In the genomic region with DNA sequence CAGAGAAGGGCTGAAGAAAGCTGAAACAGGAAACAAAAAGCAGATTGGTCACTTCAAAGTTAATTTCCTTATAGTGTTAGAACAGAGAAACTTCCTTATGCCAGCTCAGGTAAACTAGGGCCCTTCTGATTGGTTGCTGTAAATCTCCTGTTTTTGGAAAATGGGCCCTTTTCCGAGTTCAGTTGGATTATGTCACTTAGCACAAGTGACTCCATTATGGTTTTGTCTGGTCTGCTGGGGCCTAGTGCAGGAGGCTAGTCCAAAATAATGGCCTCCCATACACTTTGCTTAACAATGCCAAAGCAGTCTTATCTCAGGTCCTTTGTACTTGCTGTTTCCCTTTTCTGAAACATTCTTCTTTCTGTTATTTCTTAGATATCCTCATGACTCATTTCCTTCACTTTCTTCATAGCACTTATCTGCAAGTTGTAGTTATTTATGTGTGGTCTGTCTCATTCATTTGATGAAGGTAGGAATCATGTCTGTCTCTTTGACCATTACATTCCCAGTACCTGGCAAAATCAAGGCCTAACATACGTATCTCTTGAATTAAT, we compare ENCODE assay signal across 16 cellular contexts. TPM values are rescaled to one million over a fixed set of nuclear protein-coding genes. Genes with fewer than 3 reads are reported as not detected.
DNase-seq lines count a peak whose midpoint lies in the region; ATAC-seq, FAIRE-seq and TF ChIP-seq lines count a peak whose summit lies in the region.
"Had no signal": no experiment of that assay in that cellular context is flagged by ENCODE, and none has a peak within 500 bp of the region (broad histone marks: within the 10 kb centered on the region; RNA-seq: fewer than 3 reads in every experiment).

No MANE protein-coding gene starts in this region.

- CTCF ChIA-PET in endothelial cell of umbilical vein (lab: Charles Lee): no interaction called here
- CTCF ChIA-PET in CD4-positive, alpha-beta T cell (lab: Charles Lee): no interaction called here

- H3K4me1 Mint-ChIP-seq in stimulated activated naive CD8-positive, alpha-beta T cell treated with anti-CD3 and anti-CD28 coated beads, Interleukin-15, amount 100 ng/mL, for 72 hours: peaks cover 8% of the 10 kb centered on the region
- peaks cover 8% of the 10 kb centered on the region for H3K4me1 Mint-ChIP-seq in activated T-helper 1 cell treated with anti-CD3 and anti-CD28 coated beads, Interleukin-12 subunit alpha, Interleukin-12 subunit beta, Interleukin-2, Interleukin-4 antibody, amounts not matched to agents 30 ng/mL and 10 ng/mL and 1 ng/mL, durations not matched to agents 14 hours and 24 hours and 36 hours (ENCODE audit: low read depth)
- peaks cover 5% of the 10 kb centered on the region for H3K4me1 Mint-ChIP-seq in CD4-positive, alpha-beta T cell (ENCODE audit: low read depth)

- H3K27me3 Mint-ChIP-seq in stimulated activated naive CD8-positive, alpha-beta T cell treated with anti-CD3 and anti-CD28 coated beads, Interleukin-15, amount 100 ng/mL, for 72 hours: no peaks in the 10 kb centered on the region
- H3K27me3 Mint-ChIP-seq in activated T-helper 1 cell treated with anti-CD3 and anti-CD28 coated beads, Interleukin-12 subunit alpha, Interleukin-12 subunit beta, Interleukin-2, Interleukin-4 antibody, amounts not matched to agents 30 ng/mL and 10 ng/mL and 1 ng/mL, durations not matched to agents 14 hours and 24 hours and 36 hours (ENCODE audit: insufficient read depth): peaks cover 4% of the 10 kb centered on the region
- peaks cover 3% of the 10 kb centered on the region for H3K27me3 Mint-ChIP-seq in CD4-positive, alpha-beta T cell
- H3K27me3 Mint-ChIP-seq: dendritic cell treated with granulocyte-macrophage colony-stimulating factor and Interleukin-4, amounts not matched to agents 40 ng/mL and 50 ng/mL, for 4 days had no signal

- H3K9ac ChIP-seq in endothelial cell of umbilical vein (replicated peaks; ENCODE audit: extremely low read depth, insufficient read depth, low read length): peak overlapping the region; percentile 17

- H2AFZ ChIP-seq in endothelial cell of umbilical vein (ENCODE audit: low read depth, low read length): peak overlapping the region; percentile 22

- peak overlapping the region; percentile 7 for H3K4me2 ChIP-seq in endothelial cell of umbilical vein (ENCODE audit: insufficient read depth, low read length)

- no peaks in the 10 kb centered on the region for H3K36me3 ChIP-seq in endothelial cell of umbilical vein (ENCODE audit: control insufficient read depth in 2 of 2, extremely low read depth in 1 of 2, insufficient read depth in 2 of 2, low read length in 2 of 2)
- H3K36me3 ChIP-seq: pancreas, tibial artery had no signal

- H3K9me3 Mint-ChIP-seq in stimulated activated naive CD8-positive, alpha-beta T cell treated with anti-CD3 and anti-CD28 coated beads, Interleukin-15, amount 100 ng/mL, for 72 hours: no peaks in the 10 kb centered on the region
- no peaks in the 10 kb centered on the region for H3K9me3 Mint-ChIP-seq in activated T-helper 1 cell treated with anti-CD3 and anti-CD28 coated beads, Interleukin-12 subunit alpha, Interleukin-12 subunit beta, Interleukin-2, Interleukin-4 antibody, amounts not matched to agents 30 ng/mL and 10 ng/mL and 1 ng/mL, durations not matched to agents 14 hours and 24 hours and 36 hours
- H3K9me3 Mint-ChIP-seq in CD4-positive, alpha-beta T cell: no peaks in the 10 kb centered on the region
- H3K9me3 Mint-ChIP-seq: activated naive CD8-positive, alpha-beta T cell treated with anti-CD3 and anti-CD28 coated beads, Interleukin-2, amount 10 ng/mL, durations not matched to agents 7 days and 5 days; dendritic cell treated with granulocyte-macrophage colony-stimulating factor and Interleukin-4, amounts not matched to agents 40 ng/mL and 50 ng/mL, for 4 days had no signal

- TF ChIP-seq CTCF in endothelial cell of umbilical vein (IDR thresholded peaks at IDR 0.05; ENCODE audit: extremely low read depth in 1 of 2, insufficient read depth in 1 of 2, low read depth in 1 of 2, low read length in 2 of 2): no peak
- TF ChIP-seq CTCF in CD4-positive, alpha-beta T cell (IDR thresholded peaks at IDR 0.05): no peak

- intact Hi-C loops in endothelial cell of umbilical vein (cut with micrococcal nuclease): no loop called here
- intact Hi-C loops in activated T-helper 1 cell treated with anti-CD3 and anti-CD28 coated beads, Interleukin-12 subunit alpha, Interleukin-12 subunit beta, Interleukin-2, Interleukin-4 antibody, amounts not matched to agents 30 ng/mL and 10 ng/mL and 1 ng/mL, durations not matched to agents 14 hours and 24 hours and 36 hours (cut with micrococcal nuclease): loop anchor here (2.0 kb wide), 1 partner anchor 26 kb away; no protein-coding TSS in a partner anchor
- intact Hi-C loops in CD4-positive, alpha-beta T cell (cut with DNase I, micrococcal nuclease): no loop called here

- no peak overlapping the region for H3K4me3 ChIP-seq in endothelial cell of umbilical vein (replicated peaks in 1 of 3; ENCODE audit: insufficient read depth in 1 of 3, low read depth in 1 of 3, low read length in 3 of 3)
- H3K4me3 ChIP-seq: pancreas, tibial artery had no signal

- no peaks in the 10 kb centered on the region for H3K9me1 ChIP-seq in endothelial cell of umbilical vein (replicated peaks; ENCODE audit: control insufficient read depth, extremely low read depth, insufficient read depth, low read length)

- no peaks in the 10 kb centered on the region for H3K9me3 ChIP-seq in endothelial cell of umbilical vein (replicated peaks; ENCODE audit: control insufficient read depth, insufficient read depth, low read length)
- no peaks in the 10 kb centered on the region for H3K9me3 ChIP-seq in CD4-positive, alpha-beta T cell (ENCODE audit: control insufficient read depth, low read length)
- H3K9me3 ChIP-seq: pancreas, tibial artery had no signal

- H3K36me3 Mint-ChIP-seq in activated T-helper 1 cell treated with anti-CD3 and anti-CD28 coated beads, Interleukin-12 subunit alpha, Interleukin-12 subunit beta, Interleukin-2, Interleukin-4 antibody, amounts not matched to agents 30 ng/mL and 10 ng/mL and 1 ng/mL, durations not matched to agents 14 hours and 24 hours and 36 hours (ENCODE audit: low read depth): no peaks in the 10 kb centered on the region
- H3K36me3 Mint-ChIP-seq in CD4-positive, alpha-beta T cell (ENCODE audit: low read depth): no peaks in the 10 kb centered on the region
- H3K36me3 Mint-ChIP-seq: activated naive CD8-positive, alpha-beta T cell treated with anti-CD3 and anti-CD28 coated beads, Interleukin-2, amount 10 ng/mL, durations not matched to agents 7 days and 5 days had no signal

- no peaks in the 10 kb centered on the region for H3K27me3 ChIP-seq in endothelial cell of umbilical vein (ENCODE audit: control insufficient read depth in 2 of 2, insufficient read depth in 2 of 2, low read length in 2 of 2)
- H3K27me3 ChIP-seq in CD4-positive, alpha-beta T cell (ENCODE audit: control insufficient read depth, insufficient read depth, low read length): no peaks in the 10 kb centered on the region
- H3K27me3 ChIP-seq: pancreas, tibial artery had no signal

- H4K20me1 ChIP-seq in endothelial cell of umbilical vein (replicated peaks; ENCODE audit: control insufficient read depth, extremely low read depth, insufficient read depth, low read length): no peaks in the 10 kb centered on the region

- no peak for TF ChIP-seq POLR2A in endothelial cell of umbilical vein (IDR thresholded peaks at IDR 0.05; ENCODE audit: low read depth, low read length)

- no peak overlapping the region for H3K27ac Mint-ChIP-seq in stimulated activated naive CD8-positive, alpha-beta T cell treated with anti-CD3 and anti-CD28 coated beads, Interleukin-15, amount 100 ng/mL, for 72 hours
- no peak overlapping the region for H3K27ac Mint-ChIP-seq in activated T-helper 1 cell treated with anti-CD3 and anti-CD28 coated beads, Interleukin-12 subunit alpha, Interleukin-12 subunit beta, Interleukin-2, Interleukin-4 antibody, amounts not matched to agents 30 ng/mL and 10 ng/mL and 1 ng/mL, durations not matched to agents 14 hours and 24 hours and 36 hours
- no peak overlapping the region for H3K27ac Mint-ChIP-seq in CD4-positive, alpha-beta T cell
- H3K27ac Mint-ChIP-seq: activated naive CD8-positive, alpha-beta T cell treated with anti-CD3 and anti-CD28 coated beads, Interleukin-2, amount 10 ng/mL, durations not matched to agents 7 days and 5 days; dendritic cell treated with granulocyte-macrophage colony-stimulating factor and Interleukin-4, amounts not matched to agents 40 ng/mL and 50 ng/mL, for 4 days had no signal

- BruUV-seq in endothelial cell of umbilical vein (replicated peaks; lab: Mats Ljungman, UMichigan): no TSS peak

- no peak overlapping the region for H3K4me3 Mint-ChIP-seq in stimulated activated naive CD8-positive, alpha-beta T cell treated with anti-CD3 and anti-CD28 coated beads, Interleukin-15, amount 100 ng/mL, for 72 hours
- no peak overlapping the region for H3K4me3 Mint-ChIP-seq in activated T-helper 1 cell treated with anti-CD3 and anti-CD28 coated beads, Interleukin-12 subunit alpha, Interleukin-12 subunit beta, Interleukin-2, Interleukin-4 antibody, amounts not matched to agents 30 ng/mL and 10 ng/mL and 1 ng/mL, durations not matched to agents 14 hours and 24 hours and 36 hours
- H3K4me3 Mint-ChIP-seq in CD4-positive, alpha-beta T cell: no peak overlapping the region
- H3K4me3 Mint-ChIP-seq: activated naive CD8-positive, alpha-beta T cell treated with anti-CD3 and anti-CD28 coated beads, Interleukin-2, amount 10 ng/mL, durations not matched to agents 7 days and 5 days; dendritic cell treated with granulocyte-macrophage colony-stimulating factor and Interleukin-4, amounts not matched to agents 40 ng/mL and 50 ng/mL, for 4 days had no signal

- DNase-seq in stimulated activated naive CD8-positive, alpha-beta T cell treated with anti-CD3 and anti-CD28 coated beads, Interleukin-15, Interleukin-2, amounts not matched to agents 100 U/mL and 50 U/mL, for 24 hours: no peak
- no peak for DNase-seq in stimulated activated naive CD8-positive, alpha-beta T cell treated with anti-CD3 and anti-CD28 coated beads, Interleukin-15, amount 100 ng/mL, for 72 hours
- peak; percentile 85 for DNase-seq in endothelial cell of umbilical vein (ENCODE audit: low read depth, low spot score)
- DNase-seq in DMS114 treated with DMSO at 0.1 percent for 48 hours (lab: John Stamatoyannopoulos, UW; ENCODE audit: unreplicated experiment): no peak
- no peak for DNase-seq in activated T-helper 1 cell treated with anti-CD3 and anti-CD28 coated beads, Interleukin-12 subunit alpha, Interleukin-12 subunit beta, Interleukin-2, Interleukin-4 antibody, amounts not matched to agents 30 ng/mL and 10 ng/mL and 1 ng/mL, durations not matched to agents 14 hours and 24 hours and 36 hours (ENCODE audit: low spot score)
- no peak for DNase-seq in CD4-positive, alpha-beta T cell
- DNase-seq in NCI-H446 treated with DMSO at 0.1 percent for 48 hours (lab: John Stamatoyannopoulos, UW): no peak
- DNase-seq: activated naive CD8-positive, alpha-beta T cell treated with anti-CD3 and anti-CD28 coated beads, Interleukin-2, amount 10 ng/mL, durations not matched to agents 7 days and 5 days; NCI-H1694 treated with DMSO at 0.1 percent for 48 hours; NCI-H69; pancreas; stimulated activated CD4-positive, alpha-beta T cell treated with anti-CD3 and anti-CD28 coated beads, Interleukin-15, amount 100 ng/mL, for 24 hours; tibial artery had no signal

- peak; percentile 23 for ATAC-seq in stimulated activated naive CD8-positive, alpha-beta T cell treated with anti-CD3 and anti-CD28 coated beads, Interleukin-15, Interleukin-2, amounts not matched to agents 100 U/mL and 50 U/mL, for 24 hours
- no peak for ATAC-seq in stimulated activated naive CD8-positive, alpha-beta T cell treated with anti-CD3 and anti-CD28 coated beads, Interleukin-15, amount 100 ng/mL, for 72 hours
- ATAC-seq in SK-N-SH treated with all-trans-retinoic acid at 6 μM for 48 hours: no peak
- no peak for ATAC-seq in CD4-positive, alpha-beta T cell (ENCODE audit: poor library complexity)
- ATAC-seq: pancreas had no signal

- dilution Hi-C loops in endothelial cell of umbilical vein (cut with MboI; ENCODE audit: extremely low pct_ligation_motif_present, low sequenced_read_pairs): no loop called here

- POLR2A ChIA-PET in endothelial cell of umbilical vein (lab: Charles Lee): no interaction called here
- POLR2A ChIA-PET in CD4-positive, alpha-beta T cell (lab: Charles Lee): no interaction called here

- FAIRE-seq in endothelial cell of umbilical vein (lab: Jason Lieb, UNC): peak; percentile 69
- FAIRE-seq: pancreas, TTC549 had no signal

- no peaks in the 10 kb centered on the region for H3K79me2 ChIP-seq in endothelial cell of umbilical vein (ENCODE audit: control insufficient read depth, insufficient read depth, low read length)

- peak overlapping the region; percentile 81 for H3K27ac ChIP-seq in endothelial cell of umbilical vein (ENCODE audit: insufficient read depth, low read depth, low read length)
- H3K27ac ChIP-seq in CD4-positive, alpha-beta T cell (ENCODE audit: low read depth, low read length): no peak overlapping the region
- H3K27ac ChIP-seq: pancreas, tibial artery had no signal

- peaks cover 41% of the 10 kb centered on the region for H3K4me1 ChIP-seq in endothelial cell of umbilical vein (ENCODE audit: control insufficient read depth, extremely low read depth, insufficient read depth, low read length)
- H3K4me1 ChIP-seq: pancreas, tibial artery had no signal

RNA-seq across cellular contexts. Expression of a gene that starts 7.7 kb away (rescaled TPM):
- 28.5 and 38.0 TPM in 2 replicates for total RNA-seq in endothelial cell of umbilical vein
- polyA plus RNA-seq in endothelial cell of umbilical vein: 29.5 and 32.3 TPM in 2 replicates
- 23.4 and 28.7 TPM in 2 replicates for polyA plus RNA-seq in endothelial cell of umbilical vein (2011; cell fraction: cytosol; rRNA removed)
- 40.7 and 43.1 TPM in 2 replicates for polyA plus RNA-seq in endothelial cell of umbilical vein (2011; cell fraction: nucleus; rRNA removed)
- 22.0 and 23.2 TPM in 2 replicates for polyA plus RNA-seq in endothelial cell of umbilical vein (2012)
- polyA minus RNA-seq in endothelial cell of umbilical vein: 115 and 120 TPM in 2 replicates
- polyA minus RNA-seq in endothelial cell of umbilical vein (2011; cell fraction: cytosol; rRNA and poly(A)+ RNA removed): 28.8 TPM
- 77.7 and 92.9 TPM in 2 replicates for polyA minus RNA-seq in endothelial cell of umbilical vein (2011; cell fraction: nucleus; rRNA and poly(A)+ RNA removed)
- total RNA-seq in activated T-helper 1 cell treated with anti-CD3 and anti-CD28 coated beads, Interleukin-12 subunit alpha, Interleukin-12 subunit beta, Interleukin-2, Interleukin-4 antibody, amounts not matched to agents 30 ng/mL and 10 ng/mL and 1 ng/mL, durations not matched to agents 14 hours and 24 hours and 36 hours: 46.3 and 48.6 TPM in 2 replicates
- total RNA-seq in CD4-positive, alpha-beta T cell: 10 to 100 TPM; 58.9 to 60.1 TPM
